ENCODE assay signal across 26 cellular contexts in genomic region chr1:246074421-246074820, GRCh38.
"Had no signal": no experiment of that assay in that cellular context is flagged by ENCODE, and none has a peak within 500 bp of the region (broad histone marks: within the 10 kb centered on the region; RNA-seq: fewer than 3 reads in every experiment).

No MANE protein-coding gene starts in this region.

- H3K79me2 ChIP-seq: parathyroid adenoma had no signal

- H3K9me3 ChIP-seq: lower lobe of right lung, right atrium auricular region, right lobe of liver, transverse colon, upper lobe of left lung, vagina had no signal

- H3K9me3 Mint-ChIP-seq: nephron; neural crest cell; stimulated activated memory B cell treated with anti-CD40 and anti-IgM and Interleukin-4, amounts not matched to agents 10 μg/mL and 1 μg/mL and 100 μg/mL, for 72 hours had no signal

- H3K4me2 ChIP-seq: smooth muscle cell had no signal

- H3K36me3 ChIP-seq: lower lobe of right lung, right atrium auricular region, right lobe of liver, transverse colon, upper lobe of left lung, vagina had no signal

- DNase-seq: hippocampal formation; kidney glomerular epithelial cell; left cardiac atrium; lower lobe of right lung; mammary epithelial cell; naive thymus-derived CD8-positive, alpha-beta T cell; nucleus accumbens; right lobe of liver; stimulated activated CD4-positive, alpha-beta T cell treated with anti-CD3 and anti-CD28 coated beads, Interleukin-1b, Interleukin-23, amount 100 ng/mL, for 48 hours; stimulated activated CD4-positive, alpha-beta T cell treated with anti-CD3 and anti-CD28 coated beads, Interleukin-2, amount 100 ng/mL, for 48 hours; stimulated activated CD4-positive, alpha-beta T cell treated with anti-CD3 and anti-CD28 coated beads, Interleukin-4, amount 100 ng/mL, for 4 hours; stimulated activated CD8-positive, alpha-beta memory T cell treated with anti-CD3 and anti-CD28 coated beads, Interleukin-4, amount 100 ng/mL, for 48 hours; stimulated activated naive CD4-positive, alpha-beta T cell treated with Interleukin-2 at 50 U/mL for 16 hours; stimulated activated naive CD8-positive, alpha-beta T cell treated with anti-CD3 and anti-CD28 coated beads, Interleukin-15, amount 100 ng/mL, for 72 hours; substantia nigra; transverse colon; upper lobe of left lung had no signal

- H3K4me1 ChIP-seq: lower lobe of right lung, parathyroid adenoma, right atrium auricular region, right lobe of liver, transverse colon, upper lobe of left lung, vagina had no signal

- FAIRE-seq: keratinocyte had no signal

- H3K4me3 Mint-ChIP-seq: naive thymus-derived CD8-positive, alpha-beta T cell; nephron; neural crest cell; stimulated activated memory B cell treated with anti-CD40 and anti-IgM and Interleukin-4, amounts not matched to agents 10 μg/mL and 1 μg/mL and 100 μg/mL, for 72 hours; stimulated activated naive CD8-positive, alpha-beta T cell treated with anti-CD3 and anti-CD28 coated beads, Interleukin-15, amount 100 ng/mL, for 72 hours had no signal

- H3K27me3 ChIP-seq: right atrium auricular region, right lobe of liver, transverse colon, upper lobe of left lung, vagina had no signal

- H3K9ac ChIP-seq: parathyroid adenoma had no signal

- H3K27ac Mint-ChIP-seq: naive thymus-derived CD8-positive, alpha-beta T cell; nephron; progenitor cell of endocrine pancreas; stimulated activated memory B cell treated with anti-CD40 and anti-IgM and Interleukin-4, amounts not matched to agents 10 μg/mL and 1 μg/mL and 100 μg/mL, for 72 hours; stimulated activated naive CD8-positive, alpha-beta T cell treated with anti-CD3 and anti-CD28 coated beads, Interleukin-15, amount 100 ng/mL, for 72 hours had no signal

- H3K27me3 Mint-ChIP-seq: naive thymus-derived CD8-positive, alpha-beta T cell; progenitor cell of endocrine pancreas; stimulated activated memory B cell treated with anti-CD40 and anti-IgM and Interleukin-4, amounts not matched to agents 10 μg/mL and 1 μg/mL and 100 μg/mL, for 72 hours; stimulated activated naive CD8-positive, alpha-beta T cell treated with anti-CD3 and anti-CD28 coated beads, Interleukin-15, amount 100 ng/mL, for 72 hours had no signal

- H3K27ac ChIP-seq: lower lobe of right lung, parathyroid adenoma, right atrium auricular region, right lobe of liver, transverse colon, upper lobe of left lung, vagina had no signal

- H3K4me3 ChIP-seq: lower lobe of right lung, right atrium auricular region, right lobe of liver, smooth muscle cell, transverse colon, upper lobe of left lung, vagina had no signal

- H3K4me1 Mint-ChIP-seq: stimulated activated memory B cell treated with anti-CD40 and anti-IgM and Interleukin-4, amounts not matched to agents 10 μg/mL and 1 μg/mL and 100 μg/mL, for 72 hours; stimulated activated naive CD8-positive, alpha-beta T cell treated with anti-CD3 and anti-CD28 coated beads, Interleukin-15, amount 100 ng/mL, for 72 hours had no signal
